In the genomic region with DNA sequence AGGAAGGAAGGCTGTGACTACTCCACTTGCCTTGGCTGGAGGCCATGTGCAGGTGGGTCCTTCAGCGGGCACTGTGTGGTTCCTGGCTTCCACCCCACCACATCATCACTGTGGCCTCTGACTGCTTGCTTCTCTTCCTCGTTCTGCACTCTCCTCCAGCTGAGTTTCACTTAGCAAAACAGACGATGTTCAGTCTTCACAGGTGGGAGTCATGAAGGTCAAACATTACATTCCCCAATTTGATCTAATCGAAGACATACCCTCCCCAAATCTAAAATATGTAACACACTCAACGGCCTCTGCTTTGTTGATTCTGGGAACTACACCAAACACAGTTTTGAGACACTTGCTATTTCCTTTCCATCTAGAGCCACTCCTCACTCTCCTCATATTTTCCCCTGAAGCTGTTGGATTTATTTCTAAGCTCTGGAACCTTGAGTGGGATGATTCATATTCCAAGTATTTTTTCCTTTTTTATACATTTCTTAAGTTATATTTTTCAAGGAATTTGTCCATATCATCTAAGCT, we compare ENCODE assay signal across 16 cellular contexts.
DNase-seq lines count a peak whose midpoint lies in the region; ATAC-seq and TF ChIP-seq lines count a peak whose summit lies in the region.
"Had no signal": no experiment of that assay in that cellular context is flagged by ENCODE, and none has a peak within 500 bp of the region (broad histone marks: within the 10 kb centered on the region; RNA-seq: fewer than 3 reads in every experiment).

No MANE protein-coding gene starts in this region.

- H3K79me2 ChIP-seq in HCT116 (ENCODE audit: insufficient read depth, low read length): no peaks in the 10 kb centered on the region

- H3K27ac ChIP-seq in HCT116 (ENCODE audit: low read depth, low read length): no peak overlapping the region
- H3K27ac ChIP-seq: cardiac muscle cell, neural progenitor cell had no signal

- DNase-seq in HCT116 (ENCODE audit: low read depth, low spot score): no peak
- DNase-seq in NCI-H2029 treated with DMSO at 0.1 percent for 48 hours (lab: John Stamatoyannopoulos, UW): peak; percentile 41
- peak; percentile 71 for DNase-seq in dermis blood vessel endothelial cell
- DNase-seq in sciatic nerve (ENCODE audit: low spot score): no peak
- no peak for DNase-seq in effector memory CD8-positive, alpha-beta T cell
- DNase-seq in activated T-helper 1 cell treated with anti-CD3 and anti-CD28 coated beads, Interleukin-12 subunit alpha, Interleukin-12 subunit beta, Interleukin-2, Interleukin-4 antibody, amounts not matched to agents 30 ng/mL and 10 ng/mL and 1 ng/mL, durations not matched to agents 14 hours and 24 hours and 36 hours (ENCODE audit: low spot score): no peak
- DNase-seq: activated CD4-positive, alpha-beta T cell treated with anti-CD3 and anti-CD28 coated beads for 1 hour; CD8-positive, alpha-beta T cell; HCEC 1CT; kidney glomerular epithelial cell; NCI-H345; stimulated activated CD8-positive, alpha-beta memory T cell treated with anti-CD3 and anti-CD28 coated beads, Interleukin-4, amount 100 ng/mL, for 48 hours had no signal

- RAD21 ChIA-PET in HCT116 (lab: Charles Lee; ENCODE audit: low non-redundant PET in 1 of 2, low total read pairs in 2 of 2, uncharacterized antibody in 2 of 2, unreplicated experiment in 2 of 2): no interaction called here

- H3K27me3 ChIP-seq in HCT116 (ENCODE audit: insufficient read depth, low read length): peaks cover 9% of the 10 kb centered on the region
- H3K27me3 ChIP-seq: cardiac muscle cell, neural progenitor cell had no signal

- TF ChIP-seq POLR2A in HCT116 (IDR thresholded peaks at IDR 0.05; ENCODE audit: borderline replicate concordance, extremely low read depth, insufficient read depth, insufficient read length) (no peak), GM18505 (IDR thresholded peaks at IDR 0.05; ENCODE audit: borderline replicate concordance, extremely low read depth, insufficient read depth, insufficient read length) (no peak)

- no peaks in the 10 kb centered on the region for H4K20me1 ChIP-seq in HCT116 (ENCODE audit: insufficient read depth)

- H3K9ac ChIP-seq in HCT116 (ENCODE audit: low read length): no peak overlapping the region
- H3K9ac ChIP-seq: neural progenitor cell had no signal

- no peak for ATAC-seq in HCT116
- ATAC-seq in sciatic nerve: peak; percentile 64
- ATAC-seq in GM21723 (IDR thresholded peaks at IDR 0.05; ENCODE audit: unreplicated experiment): no peak
- no peak for ATAC-seq in effector memory CD8-positive, alpha-beta T cell (replicated peaks)
- ATAC-seq in GM18505 (IDR thresholded peaks at IDR 0.05; ENCODE audit: unreplicated experiment): no peak
- ATAC-seq: CD8-positive, alpha-beta T cell had no signal

- no peak overlapping the region for H3K4me3 ChIP-seq in HCT116 (replicated peaks in 1 of 2; ENCODE audit: low read depth in 1 of 2, low read length in 2 of 2)
- H3K4me3 ChIP-seq: cardiac muscle cell, neural progenitor cell had no signal

- no peaks in the 10 kb centered on the region for H3K36me3 Mint-ChIP-seq in effector memory CD8-positive, alpha-beta T cell (ENCODE audit: insufficient read depth)
- H3K36me3 Mint-ChIP-seq in activated T-helper 1 cell treated with anti-CD3 and anti-CD28 coated beads, Interleukin-12 subunit alpha, Interleukin-12 subunit beta, Interleukin-2, Interleukin-4 antibody, amounts not matched to agents 30 ng/mL and 10 ng/mL and 1 ng/mL, durations not matched to agents 14 hours and 24 hours and 36 hours (ENCODE audit: low read depth): no peaks in the 10 kb centered on the region
- H3K36me3 Mint-ChIP-seq: CD8-positive, alpha-beta T cell; neural progenitor cell had no signal

- CTCF ChIA-PET in HCT116 (lab: Charles Lee): interaction anchor here (1.1 kb wide), 1 partner anchor 25 kb away, joined by 3 read pairs; no protein-coding TSS in a partner anchor

- no peaks in the 10 kb centered on the region for H3K9me2 ChIP-seq in HCT116 (ENCODE audit: insufficient read depth)

- no peak for TF ChIP-seq CTCF in HCT116 (IDR thresholded peaks at IDR 0.05 in 2 of 3, conservative IDR thresholded peaks at IDR 0.05 in 1 of 3; ENCODE audit: borderline replicate concordance in 1 of 3, insufficient read depth in 1 of 3, low read depth in 2 of 3, low read length in 2 of 3)

- POLR2A ChIA-PET in HCT116 (lab: Charles Lee): no interaction called here

- no TSS peak for BruUV-seq in HCT116 (replicated peaks; lab: Mats Ljungman, UMichigan)

- peaks cover 0 to 23% of the 10 kb centered on the region in 2 experiments; a peak in 1 of 4 replicates for H3K4me1 ChIP-seq in HCT116 (ENCODE audit: control insufficient read depth in 1 of 2, insufficient read depth in 2 of 2, low read length in 2 of 2)
- H3K4me1 ChIP-seq: neural progenitor cell had no signal

- H3K4me3 Mint-ChIP-seq in effector memory CD8-positive, alpha-beta T cell: no peak overlapping the region
- H3K4me3 Mint-ChIP-seq in activated T-helper 1 cell treated with anti-CD3 and anti-CD28 coated beads, Interleukin-12 subunit alpha, Interleukin-12 subunit beta, Interleukin-2, Interleukin-4 antibody, amounts not matched to agents 30 ng/mL and 10 ng/mL and 1 ng/mL, durations not matched to agents 14 hours and 24 hours and 36 hours: no peak overlapping the region
- H3K4me3 Mint-ChIP-seq: CD8-positive, alpha-beta T cell; neural progenitor cell had no signal

- TF ChIP-seq RAD21 in HCT116 (IDR thresholded peaks at IDR 0.05; ENCODE audit: low read depth): no peak

- peak overlapping the region; percentile 45 for H3K4me2 ChIP-seq in HCT116 (ENCODE audit: low read length)
- H3K4me2 ChIP-seq: neural progenitor cell had no signal

- no peaks in the 10 kb centered on the region for H3K36me3 ChIP-seq in HCT116 (ENCODE audit: control insufficient read depth in 1 of 2, insufficient read depth in 2 of 2, low read length in 2 of 2)
- H3K36me3 ChIP-seq: cardiac muscle cell, neural progenitor cell had no signal

- H3K9me3 Mint-ChIP-seq in effector memory CD8-positive, alpha-beta T cell: peaks cover 0 to 2% of the 10 kb centered on the region in 2 donors
- H3K9me3 Mint-ChIP-seq in activated T-helper 1 cell treated with anti-CD3 and anti-CD28 coated beads, Interleukin-12 subunit alpha, Interleukin-12 subunit beta, Interleukin-2, Interleukin-4 antibody, amounts not matched to agents 30 ng/mL and 10 ng/mL and 1 ng/mL, durations not matched to agents 14 hours and 24 hours and 36 hours: no peaks in the 10 kb centered on the region
- H3K9me3 Mint-ChIP-seq: CD8-positive, alpha-beta T cell had no signal

- no peak overlapping the region for H3K27ac Mint-ChIP-seq in effector memory CD8-positive, alpha-beta T cell
- H3K27ac Mint-ChIP-seq in activated T-helper 1 cell treated with anti-CD3 and anti-CD28 coated beads, Interleukin-12 subunit alpha, Interleukin-12 subunit beta, Interleukin-2, Interleukin-4 antibody, amounts not matched to agents 30 ng/mL and 10 ng/mL and 1 ng/mL, durations not matched to agents 14 hours and 24 hours and 36 hours: no peak overlapping the region
- H3K27ac Mint-ChIP-seq: CD8-positive, alpha-beta T cell; neural progenitor cell had no signal

- no peaks in the 10 kb centered on the region for H3K9me3 ChIP-seq in HCT116 (ENCODE audit: control insufficient read depth in 1 of 2, insufficient read depth in 1 of 2, low read depth in 1 of 2, low read length in 2 of 2)

- intact Hi-C loops in HCT116 (cut with micrococcal nuclease) (no loop called here), sciatic nerve (cut with DNase I) (no loop called here)
- intact Hi-C loops in activated T-helper 1 cell treated with anti-CD3 and anti-CD28 coated beads, Interleukin-12 subunit alpha, Interleukin-12 subunit beta, Interleukin-2, Interleukin-4 antibody, amounts not matched to agents 30 ng/mL and 10 ng/mL and 1 ng/mL, durations not matched to agents 14 hours and 24 hours and 36 hours (cut with micrococcal nuclease): no loop called here

- H3K4me1 Mint-ChIP-seq in effector memory CD8-positive, alpha-beta T cell (ENCODE audit: low read depth in 2 of 2): no peaks in the 10 kb centered on the region
- H3K4me1 Mint-ChIP-seq in activated T-helper 1 cell treated with anti-CD3 and anti-CD28 coated beads, Interleukin-12 subunit alpha, Interleukin-12 subunit beta, Interleukin-2, Interleukin-4 antibody, amounts not matched to agents 30 ng/mL and 10 ng/mL and 1 ng/mL, durations not matched to agents 14 hours and 24 hours and 36 hours (ENCODE audit: low read depth): no peaks in the 10 kb centered on the region
- H3K4me1 Mint-ChIP-seq: neural progenitor cell had no signal

- no peak overlapping the region for H2AFZ ChIP-seq in HCT116 (ENCODE audit: low read depth, low read length, poor library complexity, severe bottlenecking)
- H2AFZ ChIP-seq: neural progenitor cell had no signal

- H3K27me3 Mint-ChIP-seq in effector memory CD8-positive, alpha-beta T cell: no peaks in the 10 kb centered on the region
- peaks cover 5% of the 10 kb centered on the region for H3K27me3 Mint-ChIP-seq in activated T-helper 1 cell treated with anti-CD3 and anti-CD28 coated beads, Interleukin-12 subunit alpha, Interleukin-12 subunit beta, Interleukin-2, Interleukin-4 antibody, amounts not matched to agents 30 ng/mL and 10 ng/mL and 1 ng/mL, durations not matched to agents 14 hours and 24 hours and 36 hours (ENCODE audit: insufficient read depth)

TF ChIP-seq in HCT116, 20 proteins besides CTCF, POLR2A, EP300 and RAD21:
- TF ChIP-seq EZH2phosphoT487 (IDR thresholded peaks at IDR 0.05; ENCODE audit: borderline replicate concordance): no peak
- TF ChIP-seq EGR1 (IDR thresholded peaks at IDR 0.05; ENCODE audit: low read depth): no peak
- TF ChIP-seq ZFX (IDR thresholded peaks at IDR 0.05): no peak
- TF ChIP-seq, protein P1, sequence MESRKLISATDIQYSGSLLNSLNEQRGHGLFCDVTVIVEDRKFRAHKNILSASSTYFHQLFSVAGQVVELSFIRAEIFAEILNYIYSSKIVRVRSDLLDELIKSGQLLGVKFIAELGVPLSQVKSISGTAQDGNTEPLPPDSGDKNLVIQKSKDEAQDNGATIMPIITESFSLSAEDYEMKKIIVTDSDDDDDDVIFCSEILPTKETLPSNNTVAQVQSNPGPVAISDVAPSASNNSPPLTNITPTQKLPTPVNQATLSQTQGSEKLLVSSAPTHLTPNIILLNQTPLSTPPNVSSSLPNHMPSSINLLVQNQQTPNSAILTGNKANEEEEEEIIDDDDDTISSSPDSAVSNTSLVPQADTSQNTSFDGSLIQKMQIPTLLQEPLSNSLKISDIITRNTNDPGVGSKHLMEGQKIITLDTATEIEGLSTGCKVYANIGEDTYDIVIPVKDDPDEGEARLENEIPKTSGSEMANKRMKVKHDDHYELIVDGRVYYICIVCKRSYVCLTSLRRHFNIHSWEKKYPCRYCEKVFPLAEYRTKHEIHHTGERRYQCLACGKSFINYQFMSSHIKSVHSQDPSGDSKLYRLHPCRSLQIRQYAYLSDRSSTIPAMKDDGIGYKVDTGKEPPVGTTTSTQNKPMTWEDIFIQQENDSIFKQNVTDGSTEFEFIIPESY (IDR thresholded peaks at IDR 0.05; ENCODE audit: extremely low read depth, insufficient replicate concordance, low read length): no peak
- no peak for TF ChIP-seq JUND (IDR thresholded peaks at IDR 0.05)

Comparison
In these comparisons a context has a peak if more than half of its experiments do, and no peak if none do; other contexts are left out.
1. DNase-seq: peak in NCI-H2029 treated with DMSO at 0.1 percent for 48 hours (single experiment) and dermis blood vessel endothelial cell (single experiment); none in HCT116 (single experiment), sciatic nerve (single experiment), effector memory CD8-positive, alpha-beta T cell (0 of 3) and activated T-helper 1 cell treated with anti-CD3 and anti-CD28 coated beads, Interleukin-12 subunit alpha, Interleukin-12 subunit beta, Interleukin-2, Interleukin-4 antibody, amounts not matched to agents 30 ng/mL and 10 ng/mL and 1 ng/mL, durations not matched to agents 14 hours and 24 hours and 36 hours (single experiment).